In the genomic region with DNA sequence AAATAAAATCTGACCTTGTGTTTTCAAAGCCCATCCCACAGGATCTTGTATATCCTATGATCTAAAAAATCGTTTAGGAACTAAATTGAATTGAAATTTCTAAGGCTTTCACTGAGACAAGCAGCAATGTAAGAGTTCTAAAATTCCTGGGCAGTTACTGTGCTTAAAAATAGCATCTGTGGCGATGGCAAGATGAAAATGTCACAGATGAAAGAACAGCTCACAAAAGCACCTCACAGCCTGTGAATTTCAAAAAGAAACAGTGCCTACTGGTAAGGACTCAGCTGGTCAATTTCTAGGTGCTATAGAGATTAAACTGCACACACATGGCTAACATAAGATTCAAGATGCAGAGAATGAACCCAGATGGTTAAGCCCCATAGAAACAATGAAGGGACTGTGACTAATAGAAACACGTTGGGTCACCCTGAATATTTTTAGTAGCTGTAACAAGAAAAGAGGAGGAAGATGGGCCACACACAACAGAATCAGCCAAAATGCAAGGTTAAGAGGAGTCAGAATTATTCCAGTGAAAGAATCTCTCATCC, we compare ENCODE assay signal across 11 cellular contexts. TPM values are rescaled to one million over a fixed set of nuclear protein-coding genes. Genes with fewer than 3 reads are reported as not detected.
DNase-seq lines count a peak whose midpoint lies in the region; ATAC-seq and TF ChIP-seq lines count a peak whose summit lies in the region.
"Had no signal": no experiment of that assay in that cellular context is flagged by ENCODE, and none has a peak within 500 bp of the region (broad histone marks: within the 10 kb centered on the region; RNA-seq: fewer than 3 reads in every experiment).

No MANE protein-coding gene starts in this region.

- no peak overlapping the region; the same call in 1 of the 2 replicates for H3K27ac ChIP-seq in DND-41 (ENCODE audit: low read length)
- peak overlapping the region; percentile 81 for H3K27ac ChIP-seq in KOPT-K1 (ENCODE audit: low read depth, low read length, poor library complexity, severe bottlenecking)
- no peak overlapping the region for H3K27ac ChIP-seq in psoas muscle
- no peak overlapping the region for H3K27ac ChIP-seq in H9 (ENCODE audit: insufficient read length, low read depth, low read length)

- no peak overlapping the region for H3K56ac ChIP-seq in H9 (ENCODE audit: insufficient read length, low read depth, low read length)

- no peaks in the 10 kb centered on the region for H3K36me3 Mint-ChIP-seq in H9 (ENCODE audit: insufficient read depth in 1 of 3, low read depth in 3 of 3)

- H3K23me2 ChIP-seq in H9 (ENCODE audit: insufficient read length, low read depth, low read length, poor library complexity, severe bottlenecking), result no peaks in the 10 kb centered on the region

- no peak overlapping the region for H2BK120ac ChIP-seq in H9 (ENCODE audit: low read depth, low read length, poor library complexity, severe bottlenecking)

- no peaks in the 10 kb centered on the region for H3K79me1 ChIP-seq in H9 (ENCODE audit: insufficient read depth, low read depth, low read length, poor library complexity, severe bottlenecking)

- no peaks in the 10 kb centered on the region for H3K79me2 ChIP-seq in DND-41 (ENCODE audit: insufficient read depth, low read length)
- no peaks in the 10 kb centered on the region for H3K79me2 ChIP-seq in H9 (ENCODE audit: insufficient read depth, low read length)

- H3K9me3 Mint-ChIP-seq in H9, result no peaks in the 10 kb centered on the region; a peak in 1 of 5 replicates

- H3T11ph ChIP-seq in H9 (ENCODE audit: low read length), result no peak overlapping the region

- H3K27me3 Mint-ChIP-seq in H9 (ENCODE audit: low read depth), result no peaks in the 10 kb centered on the region

- H3K23ac ChIP-seq in H9 (ENCODE audit: insufficient read length, low read depth, low read length), result no peak overlapping the region

- no peaks in the 10 kb centered on the region for H4K20me1 ChIP-seq in DND-41 (ENCODE audit: insufficient read depth, low read length)
- H4K20me1 ChIP-seq in H9 (ENCODE audit: control insufficient read depth, insufficient read depth, insufficient read length), result no peaks in the 10 kb centered on the region

- H2BK15ac ChIP-seq in H9 (ENCODE audit: low read depth, low read length), result no peak overlapping the region

- no peak overlapping the region for H2BK20ac ChIP-seq in H9 (ENCODE audit: low read depth, low read length, poor library complexity, severe bottlenecking)

- H3K9ac ChIP-seq in DND-41 (ENCODE audit: low read depth, low read length), result no peak overlapping the region
- no peak overlapping the region for H3K9ac ChIP-seq in H9 (ENCODE audit: extremely low read depth, insufficient read length, low read length)

- H3K36me3 ChIP-seq in DND-41 (ENCODE audit: insufficient read depth, low read length), result no peaks in the 10 kb centered on the region
- no peaks in the 10 kb centered on the region for H3K36me3 ChIP-seq in KOPT-K1 (ENCODE audit: insufficient read depth, low read length)
- no peaks in the 10 kb centered on the region for H3K36me3 ChIP-seq in psoas muscle (ENCODE audit: insufficient read depth in 1 of 2, low read depth in 1 of 2)
- H3K36me3 ChIP-seq: heart right ventricle had no signal

- H2AFZ ChIP-seq in DND-41 (ENCODE audit: low read depth, low read length), result peak overlapping the region; percentile 90
- H2AFZ ChIP-seq in H9 (ENCODE audit: low read length), result no peak overlapping the region

- WGBS in psoas muscle, 3 donors, result 16 to 35% (median 17%) methylated on average over 3 of the region's 3 CpGs
- WGBS in H9 (ENCODE audit: extremely low coverage, insufficient read length, low lambda C conversion rate), result no CpG with 5 or more reads among the region's 3 CpGs

- peaks cover 7% of the 10 kb centered on the region in 2 experiments; a peak in 3 of 4 replicates for H3K4me1 Mint-ChIP-seq in H9

- H3K4me3 ChIP-seq in DND-41 (ENCODE audit: low read depth in 1 of 2, low read length in 2 of 2), result no peak overlapping the region
- H3K4me3 ChIP-seq in choroid plexus epithelial cell (ENCODE audit: low read depth, low read length), result no peak overlapping the region
- peak overlapping the region; percentile 54 for H3K4me3 ChIP-seq in psoas muscle

- H2BK5ac ChIP-seq in H9 (ENCODE audit: insufficient read length, low read length), result no peak overlapping the region

- no peak overlapping the region for H3K14ac ChIP-seq in H9 (ENCODE audit: insufficient read depth, low read length)

- DNase-seq in DND-41, result no peak
- peak; percentile 24 for DNase-seq in choroid plexus epithelial cell (ENCODE audit: low read depth)
- DNase-seq in psoas muscle, result no peak
- DNase-seq in NCI-H345 treated with DMSO at 0.1 percent for 48 hours (lab: John Stamatoyannopoulos, UW; ENCODE audit: unreplicated experiment), result no peak
- no peak for DNase-seq in OCI-M2 (lab: John Stamatoyannopoulos, UW; ENCODE audit: unreplicated experiment)
- DNase-seq in H9, result no peak
- DNase-seq: activated CD4-positive, alpha-beta T cell treated with anti-CD3 and anti-CD28 coated beads for 48 hours; effector CD8-positive, alpha-beta T cell; GOT3; heart right ventricle had no signal

- TF ChIP-seq CTCF in DND-41 (IDR thresholded peaks at IDR 0.05; ENCODE audit: borderline replicate concordance, extremely low read depth, low read length, poor library complexity, severe bottlenecking) (no peak), choroid plexus epithelial cell (conservative IDR thresholded peaks at IDR 0.05; ENCODE audit: low read depth, low read length) (no peak), psoas muscle (IDR thresholded peaks at IDR 0.05) (no peak), H9 (conservative IDR thresholded peaks at IDR 0.05) (no peak)

- no peak overlapping the region for H4K5ac ChIP-seq in H9 (ENCODE audit: insufficient read length, low read depth, low read length)

- H4K8ac ChIP-seq in H9 (replicated peaks; ENCODE audit: insufficient read length, low read depth, low read length), result no peak overlapping the region

- H3K4me3 Mint-ChIP-seq in H9, result no peak overlapping the region

- H3K4ac ChIP-seq in H9 (ENCODE audit: low read depth, low read length), result no peak overlapping the region

- intact Hi-C loops in psoas muscle (cut with DNase I), result loop anchor here in 1 of 2 donors (5.0 kb wide), 1 partner anchor 75 kb away; no protein-coding TSS in a partner anchor

- no peak overlapping the region for H3K27ac Mint-ChIP-seq in H9

- no peak overlapping the region for H3K18ac ChIP-seq in H9 (ENCODE audit: insufficient read length, low read depth, low read length)

- no peak overlapping the region for H2BK12ac ChIP-seq in H9 (ENCODE audit: insufficient read length, low read depth, low read length)

- H3K9me3 ChIP-seq in DND-41 (ENCODE audit: insufficient read depth, low read length, severe bottlenecking), result no peaks in the 10 kb centered on the region
- H3K9me3 ChIP-seq in KOPT-K1 (ENCODE audit: insufficient read depth, low read length, poor library complexity, severe bottlenecking), result no peaks in the 10 kb centered on the region
- no peaks in the 10 kb centered on the region for H3K9me3 ChIP-seq in psoas muscle
- H3K9me3 ChIP-seq in H9 (ENCODE audit: control insufficient read depth, low read depth, low read length), result no peaks in the 10 kb centered on the region
- H3K9me3 ChIP-seq: heart right ventricle had no signal

- no peak overlapping the region for H2AK5ac ChIP-seq in H9 (ENCODE audit: insufficient read length, low read length)

- H4K91ac ChIP-seq in H9 (ENCODE audit: insufficient read length, low read depth, low read length), result no peak overlapping the region

- H3K27me3 ChIP-seq in DND-41 (ENCODE audit: insufficient read depth, low read length, poor library complexity), result no peaks in the 10 kb centered on the region
- H3K27me3 ChIP-seq in psoas muscle (ENCODE audit: insufficient read depth in 3 of 3, low read length in 2 of 3), result no peaks in the 10 kb centered on the region
- no peaks in the 10 kb centered on the region for H3K27me3 ChIP-seq in H9 (ENCODE audit: insufficient read depth, low read length)
- H3K27me3 ChIP-seq: heart right ventricle had no signal

- H3K4me1 ChIP-seq in DND-41 (ENCODE audit: insufficient read depth, low read length) (peaks cover 36% of the 10 kb centered on the region), psoas muscle (peaks cover 3% of the 10 kb centered on the region), H9 (ENCODE audit: insufficient read depth, low read length) (no peaks in the 10 kb centered on the region)

- H3K4me2 ChIP-seq in DND-41 (ENCODE audit: insufficient read depth, low read length) (no peak overlapping the region), H9 (ENCODE audit: insufficient read depth, insufficient read length, low read length) (no peak overlapping the region)

- ATAC-seq in DND-41 (ENCODE audit: insufficient read depth, low read depth), result no peak
- ATAC-seq in psoas muscle, result no peak

RNA-seq across cellular contexts. Expression of a gene that starts 12.0 kb away (rescaled TPM):
- total RNA-seq in psoas muscle, result not detected
- polyA plus RNA-seq in psoas muscle, result not detected
- total RNA-seq in H9 (2021), result not detected in 2 replicates
- total RNA-seq: heart right ventricle had no signal
- polyA plus RNA-seq: heart right ventricle had no signal

RNA-seq across cellular contexts. Expression of a gene that starts 15.8 kb away (rescaled TPM):
- total RNA-seq in psoas muscle (not detected), H9 (2021) (not detected in 2 replicates)
- polyA plus RNA-seq in psoas muscle, result not detected
- total RNA-seq: heart right ventricle had no signal
- polyA plus RNA-seq: heart right ventricle had no signal
